9 cellular contexts compared by ENCODE assay signal in genomic region chr11:18394928-18395734, GRCh38. TPM values are rescaled to one million over a fixed set of nuclear protein-coding genes. Genes with fewer than 3 reads are reported as not detected.
DNase-seq lines count a peak whose midpoint lies in the region; ATAC-seq and TF ChIP-seq lines count a peak whose summit lies in the region.
"Had no signal": no experiment of that assay in that cellular context is flagged by ENCODE, and none has a peak within 500 bp of the region (broad histone marks: within the 10 kb centered on the region; RNA-seq: fewer than 3 reads in every experiment).

No MANE protein-coding gene starts in this region.

- H3K4me1 ChIP-seq in OCI-LY3 (ENCODE audit: low read length) (peaks cover 14% of the 10 kb centered on the region), gastrocnemius medialis (peaks cover 15 to 23% of the 10 kb centered on the region in 2 donors)

- H2AFZ ChIP-seq in OCI-LY3 (ENCODE audit: low read depth, low read length): no peak overlapping the region

- no peaks in the 10 kb centered on the region for H3K27me3 ChIP-seq in OCI-LY3 (ENCODE audit: low read depth, low read length)
- H3K27me3 ChIP-seq in gastrocnemius medialis: no peaks in the 10 kb centered on the region

- peak overlapping the region; percentile 99 for H3K9ac ChIP-seq in OCI-LY3 (ENCODE audit: low read length)

- H3K27ac ChIP-seq in OCI-LY3 (ENCODE audit: low read length): peak overlapping the region; percentile 88
- H3K27ac ChIP-seq in angular gyrus (ENCODE audit: low read depth, low read length): peak overlapping the region; percentile 66
- peak overlapping the region; percentile 85 to 94 (median 93) for H3K27ac ChIP-seq in gastrocnemius medialis

- peak overlapping the region; percentile 92 for H3K4me2 ChIP-seq in OCI-LY3 (ENCODE audit: low read length)

- peaks cover 49% of the 10 kb centered on the region for H4K20me1 ChIP-seq in OCI-LY3 (ENCODE audit: insufficient read depth, low read length)

- H3K36me3 ChIP-seq in OCI-LY3 (replicated peaks; ENCODE audit: low read depth, low read length) (peaks cover 48% of the 10 kb centered on the region), gastrocnemius medialis (peaks cover 0 to 36% of the 10 kb centered on the region in 2 donors)

- DNase-seq in GM12864 (ENCODE audit: low read depth) (no peak), gastrocnemius medialis (peak; percentile 46 to 87), retina (no peak)

- H3K9me3 ChIP-seq in OCI-LY3 (ENCODE audit: insufficient read depth, low read length) (no peaks in the 10 kb centered on the region), gastrocnemius medialis (no peaks in the 10 kb centered on the region)

- in situ Hi-C loops in gastrocnemius medialis (cut with MboI; ENCODE audit: low sequenced_read_pairs in 4 of 4): loop anchor here in 3 of 4 donors (5.0 to 10.0 kb wide), 3 partner anchors 70 to 78 kb away; partner anchors contain the start of genes GTF2H1 (in 2 of the 3) and HPS5 (in 2 of the 3)

- no peak for TF ChIP-seq POLR2A in gastrocnemius medialis (IDR thresholded peaks at IDR 0.05)

- intact Hi-C loops in gastrocnemius medialis (cut with DNase I; ENCODE audit: low total_unique reads): loop anchor here (1.0 to 10.0 kb wide), 6 partner anchors 132 to 1990 kb away; partner anchors contain the start of genes NAV2, PRMT3, SERGEF and SPTY2D1

- peak; percentile 57 to 66 for ATAC-seq in gastrocnemius medialis
- no peak for ATAC-seq in HG03097 (IDR thresholded peaks at IDR 0.05; ENCODE audit: low FRiP score, unreplicated experiment)
- no peak for ATAC-seq in HG03354 (IDR thresholded peaks at IDR 0.05; ENCODE audit: poor library complexity, severe bottlenecking, unreplicated experiment)

- TF ChIP-seq CTCF in GM12864 (IDR thresholded peaks at IDR 0.05; ENCODE audit: low read depth, low read length, missing control alignments) (no peak), OCI-LY3 (IDR thresholded peaks at IDR 0.05; ENCODE audit: low read depth, low read length) (no peak), gastrocnemius medialis (IDR thresholded peaks at IDR 0.05 in 4 of 5, conservative IDR thresholded peaks at IDR 0.05 in 1 of 5) (no peak)

- H3K79me2 ChIP-seq in OCI-LY3 (ENCODE audit: low read length): peaks cover 63% of the 10 kb centered on the region

- H3K4me3 ChIP-seq in GM12864 (ENCODE audit: low read depth, low read length) (peak overlapping the region; percentile 83), OCI-LY3 (ENCODE audit: low read length) (peak overlapping the region; percentile 93), iPS-11a (ENCODE audit: low read depth, low read length) (peak overlapping the region; percentile 67), gastrocnemius medialis (peak overlapping the region; percentile 67 to 86 (median 74))

RNA-seq across cellular contexts. Expression of gene LDHA, which starts 0.8 kb away (rescaled TPM):
- total RNA-seq in gastrocnemius medialis: 1,000 to 10,000 TPM in 1 of 4 donors, 100 to 1,000 TPM in 3; 354 to 1,010 (median 500) TPM

RNA-seq across cellular contexts. Expression of gene LDHC, which starts 17.0 kb away (rescaled TPM):
- 1 to 10 TPM in 1 of 4 donors, under 1 TPM in 1, not detected in 2; 0.67 to 1.4 TPM for total RNA-seq in gastrocnemius medialis
- total RNA-seq: T-helper 2 cell treated with Interferon-gamma antibody and Interleukin-4, amounts not matched to agents 100 ng/mL and 5 ng/mL, for 36 hours had no signal

Comparison
In these comparisons a context has a peak if more than half of its experiments do, and no peak if none do; other contexts are left out.
1. DNase-seq: peak in gastrocnemius medialis (2 of 2); none in GM12864 (single experiment) and retina (single experiment).
2. ATAC-seq: peak in gastrocnemius medialis (2 of 2); none in HG03097 (single experiment) and HG03354 (single experiment).
3. Peak in every context shown above with its lines, with median percentiles within 50 percentile points of each other: H3K4me3 ChIP-seq and H3K27ac ChIP-seq.